8 cellular contexts compared by ENCODE assay signal in genomic region chr6:111805511-111806181, GRCh38.
A peak's percentile ranks its signal among the peaks of the same experiment; 100 is the strongest.
DNase-seq lines count a peak whose midpoint lies in the region; ATAC-seq and TF ChIP-seq lines count a peak whose summit lies in the region.

No MANE protein-coding gene starts in this region.

- H3K27ac ChIP-seq in transverse colon (peak overlapping the region; percentile 64 to 72 (median 68)), right lobe of liver (no peak overlapping the region)

- peak; percentile 50 for DNase-seq in AG10803 (ENCODE audit: low read depth)
- peak; percentile 26 for DNase-seq in activated CD8-positive, alpha-beta memory T cell treated with anti-CD3 and anti-CD28 coated beads, Interleukin-2, amount 50 U/mL, for 1 hour (ENCODE audit: extremely low read depth)
- DNase-seq in iris pigment epithelial cell (ENCODE audit: low read depth), result peak; percentile 86
- no peak for DNase-seq in transverse colon
- DNase-seq in right lobe of liver, result no peak
- DNase-seq in HuH-7 (ENCODE audit: low spot score), result no peak

- H3K4me1 ChIP-seq in transverse colon (peaks cover 6 to 40% (median 10%) of the 10 kb centered on the region in 4 donors), right lobe of liver (no peaks in the 10 kb centered on the region)

- intact Hi-C loops in transverse colon (cut with DNase I; ENCODE audit: low total_unique reads), result no loop called here
- intact Hi-C loops in right lobe of liver (cut with DNase I), result no loop called here

- 58 to 80% methylated on average over 7 of the region's 7 CpGs for WGBS in transverse colon (ENCODE audit: low coverage in 1 of 2), 2 donors
- WGBS in right lobe of liver (ENCODE audit: insufficient coverage, low coverage, low lambda C conversion rate, missing lambda C conversion rate), result 53% methylated on average over 7 of the region's 7 CpGs

- TF ChIP-seq POLR2A in transverse colon (IDR thresholded peaks at IDR 0.05) (no peak), right lobe of liver (IDR thresholded peaks at IDR 0.05) (no peak)

- H3K27me3 ChIP-seq in transverse colon, result no peaks in the 10 kb centered on the region
- no peaks in the 10 kb centered on the region for H3K27me3 ChIP-seq in right lobe of liver

- peak; percentile 49 for ATAC-seq in GM19351 (IDR thresholded peaks at IDR 0.05; ENCODE audit: unreplicated experiment)
- peak; percentile 69 for ATAC-seq in HG03432 (IDR thresholded peaks at IDR 0.05; ENCODE audit: unreplicated experiment)
- ATAC-seq in right lobe of liver, result no peak

- in situ Hi-C loops in transverse colon (cut with MboI; ENCODE audit: low pct_ligation_motif_present in 1 of 4, low pct_unique_long_range_greater_than_20kb in 1 of 4, low sequenced_read_pairs in 3 of 4), result no loop called here

- TF ChIP-seq CTCF in AG10803 (conservative IDR thresholded peaks at IDR 0.05; ENCODE audit: low read length) (no peak), transverse colon (IDR thresholded peaks at IDR 0.05) (no peak), right lobe of liver (IDR thresholded peaks at IDR 0.05) (no peak)

- H3K36me3 ChIP-seq in transverse colon (no peaks in the 10 kb centered on the region), right lobe of liver (no peaks in the 10 kb centered on the region)

- H3K9me3 ChIP-seq in transverse colon (no peaks in the 10 kb centered on the region), right lobe of liver (no peaks in the 10 kb centered on the region)

- no peak overlapping the region for H3K4me3 ChIP-seq in AG10803 (ENCODE audit: low read length)
- no peak overlapping the region for H3K4me3 ChIP-seq in transverse colon
- no peak overlapping the region for H3K4me3 ChIP-seq in right lobe of liver

- TF ChIP-seq EP300 in transverse colon (IDR thresholded peaks at IDR 0.05; ENCODE audit: low read depth), result no peak

Comparison
In these comparisons a context has a peak if more than half of its experiments do, and no peak if none do; other contexts are left out.
1. DNase-seq: peak in AG10803 (single experiment), activated CD8-positive, alpha-beta memory T cell treated with anti-CD3 and anti-CD28 coated beads, Interleukin-2, amount 50 U/mL, for 1 hour (single experiment) and iris pigment epithelial cell (single experiment); none in transverse colon (single experiment), right lobe of liver (0 of 3) and HuH-7 (single experiment).
2. ATAC-seq: peak in GM19351 (single experiment) and HG03432 (single experiment); none in right lobe of liver (0 of 4).
3. H3K27ac ChIP-seq: peak in transverse colon (4 of 4); none in right lobe of liver (0 of 3).